Comparison of ENCODE assay signal across 25 cellular contexts in the genomic region with DNA sequence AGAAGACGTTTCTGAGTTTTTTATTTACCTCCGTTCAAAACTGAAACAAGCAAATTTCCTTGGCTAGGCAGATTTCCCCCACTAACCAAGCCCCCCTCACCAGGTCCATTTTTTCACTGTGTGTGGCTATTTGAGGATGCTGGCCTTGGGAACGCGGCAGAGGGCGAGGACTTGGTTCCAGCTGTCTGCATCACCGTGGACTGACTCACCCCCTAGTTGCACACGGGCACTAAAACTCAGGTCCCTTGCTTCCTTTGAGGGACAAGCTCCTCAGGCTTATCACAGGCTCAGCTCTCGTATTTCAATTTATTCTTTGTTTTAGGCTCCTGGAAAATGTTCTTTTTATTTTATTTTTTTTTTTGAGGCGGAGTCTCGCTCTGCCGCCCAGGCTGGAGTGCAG. TPM values are rescaled to one million over a fixed set of nuclear protein-coding genes. Genes with fewer than 3 reads are reported as not detected.
DNase-seq lines count a peak whose midpoint lies in the region; ATAC-seq, FAIRE-seq and TF ChIP-seq lines count a peak whose summit lies in the region.
"Had no signal": no experiment of that assay in that cellular context is flagged by ENCODE, and none has a peak within 500 bp of the region (broad histone marks: within the 10 kb centered on the region; RNA-seq: fewer than 3 reads in every experiment).

No MANE protein-coding gene starts in this region.

- TF ChIP-seq RAD21 in K562 (CRISPR knock-in tag; conservative IDR thresholded peaks at IDR 0.05 in 1 of 2, IDR thresholded peaks at IDR 0.05 in 1 of 2), result no peak

- BruUV-seq in K562 (replicated peaks; lab: Mats Ljungman, UMichigan), result no TSS peak

- no peak overlapping the region for H3K4me3 ChIP-seq in K562

- H3K36me3 Mint-ChIP-seq in osteocyte (ENCODE audit: unreplicated experiment) (no peaks in the 10 kb centered on the region), CD14-positive monocyte (no peaks in the 10 kb centered on the region)

- H3K4me1 ChIP-seq in K562 (replicated peaks in 1 of 2; ENCODE audit: control insufficient read depth in 2 of 2, insufficient read depth in 2 of 2, low read length in 2 of 2), result no peaks in the 10 kb centered on the region; a peak in 1 of 5 replicates
- H3K4me1 ChIP-seq: BE2C had no signal

- peaks cover 19 to 20% of the 10 kb centered on the region in 2 experiments for H3K27me3 ChIP-seq in K562 (ENCODE audit: control insufficient read depth in 2 of 2, insufficient read depth in 2 of 2, low read length in 2 of 2)

- H3K27ac ChIP-seq in K562 (ENCODE audit: extremely low read depth, low read depth, low read length), result no peak overlapping the region
- H3K27ac ChIP-seq: RWPE1 had no signal

- no peak for TF ChIP-seq POLR2A in K562 (conservative IDR thresholded peaks at IDR 0.05)

- POLR2A ChIA-PET in K562 (lab: Yijun Ruan, JAX), result interaction anchor here (0.7 kb wide), 1 partner anchor 1813 kb away, joined by 3 read pairs; no protein-coding TSS in a partner anchor

- in situ Hi-C loops in K562 (cut with MboI), result no loop called here

- intact Hi-C loops in K562 (cut with micrococcal nuclease) (no loop called here), CD14-positive monocyte (cut with micrococcal nuclease) (no loop called here)

- TF ChIP-seq CTCF in K562 (IDR thresholded peaks at IDR 0.05 in 2 of 3, conservative IDR thresholded peaks at IDR 0.05 in 1 of 3; ENCODE audit: insufficient read depth in 2 of 3, low read depth in 1 of 3, low read length in 3 of 3) (no peak), osteocyte (IDR thresholded peaks at IDR 0.05) (no peak), CD14-positive monocyte (IDR thresholded peaks at IDR 0.05) (no peak)

- H3K27me3 Mint-ChIP-seq in osteocyte (ENCODE audit: unreplicated experiment), result no peaks in the 10 kb centered on the region
- H3K27me3 Mint-ChIP-seq in CD14-positive monocyte (ENCODE audit: low read depth in 3 of 3), result peaks cover 0 to 5% (median 5%) of the 10 kb centered on the region in 3 donors

- H2AFZ ChIP-seq in K562 (ENCODE audit: low read depth, low read length), result no peak overlapping the region

- 2% methylated on average over 10 of the region's 11 CpGs for WGBS in K562 (ENCODE audit: insufficient coverage, low coverage, missing lambda C conversion rate)

- ATAC-seq in K562 (peak; percentile 58; the same call in 2 of the 3 replicates), HG03378 (IDR thresholded peaks at IDR 0.05; ENCODE audit: unreplicated experiment) (no peak)
- ATAC-seq: PC-3 had no signal

- no peaks in the 10 kb centered on the region for H3K79me2 ChIP-seq in K562 (ENCODE audit: control insufficient read depth, insufficient read depth, low read length)

- no peak overlapping the region for H3K9ac ChIP-seq in K562 (ENCODE audit: insufficient read depth in 1 of 2, low read depth in 2 of 2, low read length in 2 of 2)

- no peak overlapping the region for H3K4me2 ChIP-seq in K562 (ENCODE audit: insufficient read depth, low read length)

- H4K20me1 ChIP-seq in K562 (replicated peaks; ENCODE audit: control insufficient read depth, insufficient read depth, low read length), result no peaks in the 10 kb centered on the region

- H3K27ac Mint-ChIP-seq in osteocyte (ENCODE audit: unreplicated experiment) (no peak overlapping the region), CD14-positive monocyte (no peak overlapping the region)

- H3K4me1 Mint-ChIP-seq in osteocyte (ENCODE audit: unreplicated experiment) (peaks cover 2% of the 10 kb centered on the region), CD14-positive monocyte (no peaks in the 10 kb centered on the region)

- DNase-seq in EH (ENCODE audit: low read depth) (peak; percentile 44), RKO (ENCODE audit: low spot score) (peak; percentile 26), K562 (ENCODE audit: extremely low read depth in 1 of 4, low spot score in 3 of 4) (no peak), osteocyte (ENCODE audit: extremely low spot score, unreplicated experiment) (peak; percentile 59), MV-4-11 (lab: John Stamatoyannopoulos, UW) (no peak), CD14-positive monocyte (ENCODE audit: low spot score) (no peak)
- no peak for DNase-seq in stimulated activated CD4-positive, alpha-beta T cell treated with anti-CD3 and anti-CD28 coated beads, Interleukin-12 subunit alpha, Interleukin-12 subunit beta, amount 100 ng/mL, for 4 hours
- DNase-seq: 8988T; ACHN; BE2C; HCEC 1CT; Karpas-422; NCI-H1105 treated with DMSO at 0.1 percent for 48 hours; NCI-H2029; NCI-H446 treated with DMSO at 0.1 percent for 48 hours; NCI-H82; NK-92 treated with Interleukin-12 subunit alpha and Interleukin-12 subunit beta, amount 100 ng/mL, for 24 hours; PC-3; SHP77; SW 1271 had no signal

- H3K9me1 ChIP-seq in K562 (ENCODE audit: control insufficient read depth, insufficient read depth, low read length), result no peaks in the 10 kb centered on the region

- TF ChIP-seq EP300 in K562 (IDR thresholded peaks at IDR 0.05; ENCODE audit: low read length), result no peak

- H3K9me3 Mint-ChIP-seq in osteocyte (ENCODE audit: unreplicated experiment), result peaks cover 12% of the 10 kb centered on the region
- H3K9me3 Mint-ChIP-seq in CD14-positive monocyte, result peaks cover 0 to 11% (median 3%) of the 10 kb centered on the region in 7 donors

- no peak overlapping the region for H3K4me3 Mint-ChIP-seq in osteocyte (ENCODE audit: unreplicated experiment)
- no peak overlapping the region for H3K4me3 Mint-ChIP-seq in CD14-positive monocyte

- H3K9me3 ChIP-seq in K562 (replicated peaks; ENCODE audit: control insufficient read depth, insufficient read depth, low read depth, low read length), result no peaks in the 10 kb centered on the region
- H3K9me3 ChIP-seq: BE2C had no signal

- CTCF ChIA-PET in K562 (lab: Yijun Ruan, JAX; ENCODE audit: low intra/inter-chr PET ratio), result no interaction called here

- no peak for FAIRE-seq in K562 (lab: Jason Lieb, UNC)
- FAIRE-seq: G401.6, H1 had no signal

- no peaks in the 10 kb centered on the region for H3K36me3 ChIP-seq in K562 (ENCODE audit: control insufficient read depth, insufficient read depth, low read length)
- H3K36me3 ChIP-seq: BE2C had no signal

TF ChIP-seq in K562, 482 proteins besides CTCF, POLR2A, EP300 and RAD21:
- TF ChIP-seq SP1 (CRISPR knock-in tag; IDR thresholded peaks at IDR 0.05), result no peak
- TF ChIP-seq, protein P1, sequence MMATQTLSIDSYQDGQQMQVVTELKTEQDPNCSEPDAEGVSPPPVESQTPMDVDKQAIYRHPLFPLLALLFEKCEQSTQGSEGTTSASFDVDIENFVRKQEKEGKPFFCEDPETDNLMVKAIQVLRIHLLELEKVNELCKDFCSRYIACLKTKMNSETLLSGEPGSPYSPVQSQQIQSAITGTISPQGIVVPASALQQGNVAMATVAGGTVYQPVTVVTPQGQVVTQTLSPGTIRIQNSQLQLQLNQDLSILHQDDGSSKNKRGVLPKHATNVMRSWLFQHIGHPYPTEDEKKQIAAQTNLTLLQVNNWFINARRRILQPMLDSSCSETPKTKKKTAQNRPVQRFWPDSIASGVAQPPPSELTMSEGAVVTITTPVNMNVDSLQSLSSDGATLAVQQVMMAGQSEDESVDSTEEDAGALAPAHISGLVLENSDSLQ (IDR thresholded peaks at IDR 0.05), result no peak
- no peak for TF ChIP-seq PTBP1 (IDR thresholded peaks at IDR 0.05; ENCODE audit: low read depth, low read length)
- TF ChIP-seq ZNF830 (CRISPR knock-in tag; IDR thresholded peaks at IDR 0.05), result no peak
- no peak for TF ChIP-seq PYGO2 (tag; IDR thresholded peaks at IDR 0.05)
- no peak for TF ChIP-seq GTF2F1 (IDR thresholded peaks at IDR 0.05; ENCODE audit: low read depth, low read length)
- TF ChIP-seq ZNF3 (CRISPR knock-in tag; IDR thresholded peaks at IDR 0.05), result no peak

RNA-seq across cellular contexts. Expression of gene MTNR1A, which starts 8.4 kb away (rescaled TPM):
- total RNA-seq in K562 (2011; cell fraction: chromatin; rRNA removed; ENCODE audit: low replicate concordance), result 0.23 TPM in 1 of 2 replicates, not detected in the other
- total RNA-seq in K562 (2011; cell fraction: nucleolus; rRNA removed), result 0.33 TPM in 1 of 2 replicates, not detected in the other
- total RNA-seq in K562 (2011; cell fraction: nucleoplasm; rRNA removed), result 0.29 TPM in 1 of 2 replicates, not detected in the other
- total RNA-seq in K562 (2014; rRNA removed), result 0.12 TPM in 1 of 2 replicates, not detected in the other
- total RNA-seq in K562 (2014; rRNA removed; fragmentation: Illumina TruSeq; extraction: Trizol), result not detected in 2 replicates
- total RNA-seq in K562 (2015; rRNA removed; fragmentation: Illumina TruSeq; extraction: Trizol), result 0.11 TPM in 1 of 2 replicates, not detected in the other
- total RNA-seq in K562 (2021), result not detected in 2 replicates
- not detected in 2 replicates for polyA plus RNA-seq in K562 (2011; rRNA removed)
- 0.12 TPM in 1 of 2 replicates, not detected in the other for polyA plus RNA-seq in K562 (2011; cell fraction: cytosol; rRNA removed)
- not detected in 2 replicates for polyA plus RNA-seq in K562 (2011; cell fraction: nucleus; rRNA removed)
- polyA plus RNA-seq in K562 (2012), result 0.05 and 0.29 TPM in 2 replicates
- 0.09 and 0.12 TPM in 2 replicates for polyA plus RNA-seq in K562 (2014; fragmentation: Illumina TruSeq; extraction: Trizol)
- under 1 TPM in 1 of 2 experiments, not detected in 1; 0.10 TPM for polyA plus RNA-seq in K562 (2014; fragmentation: Nextera tagmentation; extraction: Ambion mirVana)
- polyA plus RNA-seq in K562 (2014; rRNA removed), result 0.12 TPM in 1 of 2 replicates, not detected in the other
- polyA minus RNA-seq in K562 (2011; rRNA and poly(A)+ RNA removed), result not detected in 2 replicates
- not detected in 2 replicates for polyA minus RNA-seq in K562 (2011; cell fraction: cytosol; rRNA and poly(A)+ RNA removed)
- not detected in 2 replicates for polyA minus RNA-seq in K562 (2011; cell fraction: nucleus; rRNA and poly(A)+ RNA removed)
- total RNA-seq in osteocyte, result not detected in 2 replicates
- not detected for polyA plus RNA-seq in CD14-positive monocyte
- total RNA-seq: MCF 10A, PC-3 had no signal

Comparison
In these comparisons a context has a peak if more than half of its experiments do, and no peak if none do; other contexts are left out.
1. DNase-seq: peak in EH (single experiment), RKO (single experiment) and osteocyte (single experiment); none in K562 (0 of 4), MV-4-11 (single experiment), CD14-positive monocyte (single experiment) and stimulated activated CD4-positive, alpha-beta T cell treated with anti-CD3 and anti-CD28 coated beads, Interleukin-12 subunit alpha, Interleukin-12 subunit beta, amount 100 ng/mL, for 4 hours (single experiment).